18 cellular contexts compared by ENCODE assay signal in genomic region chr9:35700942-35701341, GRCh38. TPM values are rescaled to one million over a fixed set of nuclear protein-coding genes. Genes with fewer than 3 reads are reported as not detected.
"Had no signal": no experiment of that assay in that cellular context is flagged by ENCODE, and none has a peak within 500 bp of the region (broad histone marks: within the 10 kb centered on the region; RNA-seq: fewer than 3 reads in every experiment).

No MANE protein-coding gene starts in this region.

- H3K36me3 ChIP-seq: uterus had no signal

- H3K27me3 ChIP-seq: foreskin keratinocyte, pancreas, stomach, thyroid gland, upper lobe of left lung, uterus had no signal

- H3K27ac ChIP-seq: foreskin keratinocyte, pancreas, skin epidermis, thyroid gland, upper lobe of left lung, uterus had no signal

- ATAC-seq: foreskin keratinocyte, pancreas, sciatic nerve had no signal

- H3K4me3 ChIP-seq: pancreas, skin epidermis, stomach, thyroid gland, upper lobe of left lung, uterus had no signal

- H3K9me3 ChIP-seq: pancreas, stomach, thyroid gland, upper lobe of left lung, uterus had no signal

- H3K4me1 ChIP-seq: foreskin keratinocyte, uterus had no signal

- FAIRE-seq: colon, keratinocyte, pancreas had no signal

- DNase-seq: dermis blood vessel endothelial cell; foreskin keratinocyte; mesendoderm; naive B cell; occipital lobe; pancreas; stimulated activated CD4-positive, alpha-beta T cell treated with anti-CD3 and anti-CD28 coated beads, Interleukin-2, amount 100 ng/mL, for 24 hours; stimulated activated naive CD4-positive, alpha-beta T cell; stomach; thyroid gland; upper lobe of left lung; uterus had no signal

RNA-seq across cellular contexts. Expression of gene CA9, which starts 27.2 kb away (rescaled TPM):
- total RNA-seq: dermis blood vessel endothelial cell, epithelial cell of proximal tubule, lung microvascular endothelial cell, sciatic nerve, thyroid gland had no signal

RNA-seq across cellular contexts. Expression of gene ARHGEF39, which starts 35.9 kb away (rescaled TPM):
- total RNA-seq: sciatic nerve had no signal
